11 cellular contexts compared by ENCODE assay signal in genomic region chr14:22737052-22737451, GRCh38. TPM values are rescaled to one million over a fixed set of nuclear protein-coding genes. Genes with fewer than 3 reads are reported as not detected.
DNase-seq lines count a peak whose midpoint lies in the region; ATAC-seq and TF ChIP-seq lines count a peak whose summit lies in the region.
"Had no signal": no experiment of that assay in that cellular context is flagged by ENCODE, and none has a peak within 500 bp of the region (broad histone marks: within the 10 kb centered on the region; RNA-seq: fewer than 3 reads in every experiment).

No MANE protein-coding gene starts in this region.

- WGBS in esophagus muscularis mucosa, result 91% methylated on average over 1 of the region's 1 CpG

- H3K9me3 Mint-ChIP-seq in activated T-helper 1 cell treated with anti-CD3 and anti-CD28 coated beads, Interleukin-12 subunit alpha, Interleukin-12 subunit beta, Interleukin-2, Interleukin-4 antibody, amounts not matched to agents 30 ng/mL and 10 ng/mL and 1 ng/mL, durations not matched to agents 14 hours and 24 hours and 36 hours, result peaks cover 5% of the 10 kb centered on the region
- no peaks in the 10 kb centered on the region for H3K9me3 Mint-ChIP-seq in stimulated activated naive CD8-positive, alpha-beta T cell treated with anti-CD3 and anti-CD28 coated beads, Interleukin-15, Interleukin-2, amounts not matched to agents 100 ng/mL and 50 ng/mL, for 24 hours
- H3K9me3 Mint-ChIP-seq in WTC11, result peaks cover 15% of the 10 kb centered on the region

- no peaks in the 10 kb centered on the region for H3K9me3 ChIP-seq in esophagus muscularis mucosa
- H3K9me3 ChIP-seq: mucosa of descending colon, Peyer's patch had no signal

- peaks cover 6% of the 10 kb centered on the region for H3K36me3 Mint-ChIP-seq in activated T-helper 1 cell treated with anti-CD3 and anti-CD28 coated beads, Interleukin-12 subunit alpha, Interleukin-12 subunit beta, Interleukin-2, Interleukin-4 antibody, amounts not matched to agents 30 ng/mL and 10 ng/mL and 1 ng/mL, durations not matched to agents 14 hours and 24 hours and 36 hours (ENCODE audit: low read depth)
- no peaks in the 10 kb centered on the region for H3K36me3 Mint-ChIP-seq in stimulated activated naive CD8-positive, alpha-beta T cell treated with anti-CD3 and anti-CD28 coated beads, Interleukin-15, Interleukin-2, amounts not matched to agents 100 ng/mL and 50 ng/mL, for 24 hours (ENCODE audit: low read depth)
- no peaks in the 10 kb centered on the region; the same call in 1 of the 2 replicates for H3K36me3 Mint-ChIP-seq in WTC11
- H3K36me3 Mint-ChIP-seq: activated naive CD8-positive, alpha-beta T cell had no signal

- no peak for TF ChIP-seq POLR2A in esophagus muscularis mucosa (IDR thresholded peaks at IDR 0.05; ENCODE audit: low read depth)

- peaks cover 6% of the 10 kb centered on the region for H3K27me3 Mint-ChIP-seq in activated T-helper 1 cell treated with anti-CD3 and anti-CD28 coated beads, Interleukin-12 subunit alpha, Interleukin-12 subunit beta, Interleukin-2, Interleukin-4 antibody, amounts not matched to agents 30 ng/mL and 10 ng/mL and 1 ng/mL, durations not matched to agents 14 hours and 24 hours and 36 hours (ENCODE audit: insufficient read depth)
- H3K27me3 Mint-ChIP-seq in stimulated activated naive CD8-positive, alpha-beta T cell treated with anti-CD3 and anti-CD28 coated beads, Interleukin-15, Interleukin-2, amounts not matched to agents 100 ng/mL and 50 ng/mL, for 24 hours, result no peaks in the 10 kb centered on the region
- H3K27me3 Mint-ChIP-seq in WTC11 (ENCODE audit: low read depth), result peaks cover 3% of the 10 kb centered on the region; the same call in 1 of the 2 replicates

- H3K27me3 ChIP-seq in esophagus muscularis mucosa, result no peaks in the 10 kb centered on the region
- H3K27me3 ChIP-seq: Peyer's patch had no signal

- H3K4me1 ChIP-seq in esophagus muscularis mucosa, result no peaks in the 10 kb centered on the region
- H3K4me1 ChIP-seq: Peyer's patch had no signal

- peak overlapping the region; percentile 96 for H3K27ac Mint-ChIP-seq in activated T-helper 1 cell treated with anti-CD3 and anti-CD28 coated beads, Interleukin-12 subunit alpha, Interleukin-12 subunit beta, Interleukin-2, Interleukin-4 antibody, amounts not matched to agents 30 ng/mL and 10 ng/mL and 1 ng/mL, durations not matched to agents 14 hours and 24 hours and 36 hours
- peak overlapping the region; percentile 79 for H3K27ac Mint-ChIP-seq in stimulated activated naive CD8-positive, alpha-beta T cell treated with anti-CD3 and anti-CD28 coated beads, Interleukin-15, Interleukin-2, amounts not matched to agents 100 ng/mL and 50 ng/mL, for 24 hours
- no peak overlapping the region for H3K27ac Mint-ChIP-seq in WTC11
- H3K27ac Mint-ChIP-seq: activated naive CD8-positive, alpha-beta T cell had no signal

- CTCF ChIA-PET in WTC11 (lab: Charles Lee), result no interaction called here

- POLR2A ChIA-PET in WTC11 (lab: Charles Lee), result no interaction called here

- peak; percentile 32 for DNase-seq in activated naive CD4-positive, alpha-beta T cell treated with Interleukin-2 at 50 U/mL for 16 hours
- no peak for DNase-seq in activated naive CD4-positive, alpha-beta T cell (lab: John Stamatoyannopoulos, UW)
- DNase-seq in activated T-helper 1 cell treated with anti-CD3 and anti-CD28 coated beads, Interleukin-12 subunit alpha, Interleukin-12 subunit beta, Interleukin-2, Interleukin-4 antibody, amounts not matched to agents 30 ng/mL and 10 ng/mL and 1 ng/mL, durations not matched to agents 14 hours and 24 hours and 36 hours (ENCODE audit: low spot score), result peak; percentile 43
- DNase-seq in WTC11 (ENCODE audit: low spot score) (no peak), esophagus muscularis mucosa (ENCODE audit: extremely low spot score) (no peak)
- DNase-seq: mucosa of descending colon, Peyer's patch had no signal

- ATAC-seq in HG02973 (IDR thresholded peaks at IDR 0.05; ENCODE audit: unreplicated experiment) (peak; percentile 79), WTC11 (no peak), GM19397 (IDR thresholded peaks at IDR 0.05; ENCODE audit: unreplicated experiment) (no peak)
- ATAC-seq: mucosa of descending colon had no signal

- H3K4me3 ChIP-seq in esophagus muscularis mucosa, result no peak overlapping the region
- H3K4me3 ChIP-seq: mucosa of descending colon, Peyer's patch had no signal

- peaks cover 27% of the 10 kb centered on the region for H3K4me1 Mint-ChIP-seq in activated T-helper 1 cell treated with anti-CD3 and anti-CD28 coated beads, Interleukin-12 subunit alpha, Interleukin-12 subunit beta, Interleukin-2, Interleukin-4 antibody, amounts not matched to agents 30 ng/mL and 10 ng/mL and 1 ng/mL, durations not matched to agents 14 hours and 24 hours and 36 hours (ENCODE audit: low read depth)
- H3K4me1 Mint-ChIP-seq in stimulated activated naive CD8-positive, alpha-beta T cell treated with anti-CD3 and anti-CD28 coated beads, Interleukin-15, Interleukin-2, amounts not matched to agents 100 ng/mL and 50 ng/mL, for 24 hours (ENCODE audit: low read depth), result peaks cover 11% of the 10 kb centered on the region
- no peaks in the 10 kb centered on the region for H3K4me1 Mint-ChIP-seq in WTC11

- no peak overlapping the region for H3K27ac ChIP-seq in esophagus muscularis mucosa (replicated peaks in 1 of 4)
- H3K27ac ChIP-seq: Peyer's patch had no signal

- intact Hi-C loops in activated T-helper 1 cell treated with anti-CD3 and anti-CD28 coated beads, Interleukin-12 subunit alpha, Interleukin-12 subunit beta, Interleukin-2, Interleukin-4 antibody, amounts not matched to agents 30 ng/mL and 10 ng/mL and 1 ng/mL, durations not matched to agents 14 hours and 24 hours and 36 hours (cut with micrococcal nuclease), result loop anchor here (1.0 kb wide), 4 partner anchors 24 to 180 kb away; partner anchors contain the start of genes DAD1 and OXA1L
- intact Hi-C loops in esophagus muscularis mucosa (cut with DNase I), result no loop called here

- no peak for TF ChIP-seq EP300 in esophagus muscularis mucosa (IDR thresholded peaks at IDR 0.05)

- TF ChIP-seq CTCF in WTC11 (IDR thresholded peaks at IDR 0.05), result no peak
- no peak for TF ChIP-seq CTCF in esophagus muscularis mucosa (IDR thresholded peaks at IDR 0.05)

- H3K4me3 Mint-ChIP-seq in activated T-helper 1 cell treated with anti-CD3 and anti-CD28 coated beads, Interleukin-12 subunit alpha, Interleukin-12 subunit beta, Interleukin-2, Interleukin-4 antibody, amounts not matched to agents 30 ng/mL and 10 ng/mL and 1 ng/mL, durations not matched to agents 14 hours and 24 hours and 36 hours, result peak overlapping the region; percentile 53
- no peak overlapping the region for H3K4me3 Mint-ChIP-seq in stimulated activated naive CD8-positive, alpha-beta T cell treated with anti-CD3 and anti-CD28 coated beads, Interleukin-15, Interleukin-2, amounts not matched to agents 100 ng/mL and 50 ng/mL, for 24 hours
- H3K4me3 Mint-ChIP-seq in WTC11, result no peak overlapping the region
- H3K4me3 Mint-ChIP-seq: activated naive CD8-positive, alpha-beta T cell had no signal

- H3K36me3 ChIP-seq in esophagus muscularis mucosa, result no peaks in the 10 kb centered on the region
- H3K36me3 ChIP-seq: Peyer's patch had no signal

TF ChIP-seq in WTC11, 78 proteins besides CTCF, POLR2A, EP300 and RAD21:
- TF ChIP-seq RORB (CRISPR knock-in tag; IDR thresholded peaks at IDR 0.05), result no peak
- TF ChIP-seq SMAD3 (CRISPR knock-in tag; IDR thresholded peaks at IDR 0.05; ENCODE audit: borderline replicate concordance), result no peak
- no peak for TF ChIP-seq IRF2 (CRISPR knock-in tag; IDR thresholded peaks at IDR 0.05; ENCODE audit: borderline replicate concordance, low read depth)
TF ChIP-seq in WTC11: peak in this region for 0.

RNA-seq across cellular contexts. Expression of gene OXA1L, which starts 29.4 kb away (rescaled TPM):
- 125 and 127 TPM in 2 replicates for total RNA-seq in activated T-helper 1 cell treated with anti-CD3 and anti-CD28 coated beads, Interleukin-12 subunit alpha, Interleukin-12 subunit beta, Interleukin-2, Interleukin-4 antibody, amounts not matched to agents 30 ng/mL and 10 ng/mL and 1 ng/mL, durations not matched to agents 14 hours and 24 hours and 36 hours
- total RNA-seq in WTC11 (2021) (133 to 138 TPM (median 135 TPM) in 3 replicates), esophagus muscularis mucosa (10 to 100 TPM; 63.5 to 74.9 (median 71.3) TPM)

Comparison
In these comparisons a context has a peak if more than half of its experiments do, and no peak if none do; other contexts are left out.
1. DNase-seq: peak in activated naive CD4-positive, alpha-beta T cell treated with Interleukin-2 at 50 U/mL for 16 hours (single experiment) and activated T-helper 1 cell treated with anti-CD3 and anti-CD28 coated beads, Interleukin-12 subunit alpha, Interleukin-12 subunit beta, Interleukin-2, Interleukin-4 antibody, amounts not matched to agents 30 ng/mL and 10 ng/mL and 1 ng/mL, durations not matched to agents 14 hours and 24 hours and 36 hours (single experiment); none in activated naive CD4-positive, alpha-beta T cell (0 of 4), WTC11 (single experiment) and esophagus muscularis mucosa (single experiment).